Comparison of ENCODE assay signal across 8 cellular contexts in the genomic region with DNA sequence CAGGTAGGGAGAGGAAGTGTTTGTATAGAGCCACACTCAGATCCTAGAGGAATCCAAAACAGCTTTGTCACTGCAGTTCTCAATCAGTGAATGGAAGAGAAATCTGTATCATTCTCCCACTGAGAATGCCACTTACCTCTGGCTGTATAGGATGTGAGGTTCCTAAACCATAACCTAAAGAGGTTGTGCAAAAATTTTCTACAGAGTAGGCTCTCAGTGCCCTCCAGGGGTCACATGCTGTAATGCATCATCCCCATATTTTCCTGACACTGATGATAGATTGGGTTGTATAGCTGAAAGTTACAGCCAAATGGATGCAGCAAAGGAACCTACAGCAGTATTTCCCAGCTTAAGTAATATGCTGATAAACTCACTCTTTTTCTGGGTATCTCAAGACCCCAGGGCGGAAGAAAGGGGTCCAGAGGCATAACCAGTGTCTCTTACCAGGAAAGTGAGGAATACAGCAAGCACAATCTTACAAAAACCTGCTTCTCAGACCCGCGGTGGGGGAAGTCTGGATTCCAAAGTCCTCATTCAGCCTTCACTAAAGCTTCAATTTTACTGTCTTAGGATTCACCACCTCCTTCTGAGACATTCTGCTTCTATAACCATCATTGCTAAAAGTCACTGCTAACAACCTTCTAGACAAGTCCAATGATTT. TPM values are rescaled to one million over a fixed set of nuclear protein-coding genes. Genes with fewer than 3 reads are reported as not detected.
A peak's percentile ranks its signal among the peaks of the same experiment; 100 is the strongest.
DNase-seq lines count a peak whose midpoint lies in the region; ATAC-seq and TF ChIP-seq lines count a peak whose summit lies in the region.

No MANE protein-coding gene starts in this region.

- H3K9me3 ChIP-seq in left ventricle myocardium inferior (replicated peaks): no peaks in the 10 kb centered on the region

- H3K27me3 ChIP-seq in left ventricle myocardium inferior (ENCODE audit: low read depth): no peaks in the 10 kb centered on the region

- ATAC-seq in Right ventricle myocardium inferior (no peak), HG03097 (IDR thresholded peaks at IDR 0.05; ENCODE audit: low FRiP score, unreplicated experiment) (no peak), GM21576 (IDR thresholded peaks at IDR 0.05; ENCODE audit: unreplicated experiment) (no peak)
- ATAC-seq in stimulated activated naive CD8-positive, alpha-beta T cell treated with anti-CD3 and anti-CD28 coated beads, Interleukin-15, Interleukin-2, amounts not matched to agents 100 U/mL and 50 U/mL, for 24 hours: no peak

- H3K36me3 ChIP-seq in left ventricle myocardium inferior: no peaks in the 10 kb centered on the region

- H3K4me1 ChIP-seq in left ventricle myocardium inferior: peaks cover 23% of the 10 kb centered on the region

- no peak overlapping the region for H3K4me3 ChIP-seq in left ventricle myocardium inferior
- no peak overlapping the region for H3K4me3 ChIP-seq in WI38 (ENCODE audit: low read depth, low read length)

- no peak for DNase-seq in left ventricle myocardium inferior
- DNase-seq in Right ventricle myocardium inferior (ENCODE audit: missing footprints): no peak
- DNase-seq in LoVo (ENCODE audit: low spot score): peak; percentile 37
- DNase-seq in germinal center (ENCODE audit: low spot score): peak; percentile 45
- peak; percentile 37 for DNase-seq in stimulated activated naive CD8-positive, alpha-beta T cell treated with anti-CD3 and anti-CD28 coated beads, Interleukin-15, Interleukin-2, amounts not matched to agents 100 U/mL and 50 U/mL, for 24 hours

- H3K27ac ChIP-seq in left ventricle myocardium inferior (replicated peaks): no peak overlapping the region

- intact Hi-C loops in left ventricle myocardium inferior (cut with micrococcal nuclease) (loop anchor here (5.0 kb wide), 1 partner anchor 62 kb away; no protein-coding TSS in a partner anchor), Right ventricle myocardium inferior (cut with DNase I) (loop anchor here (1.0 kb wide), 1 partner anchor 63 kb away; no protein-coding TSS in a partner anchor)

- peak; percentile 82 for TF ChIP-seq CTCF in left ventricle myocardium inferior (IDR thresholded peaks at IDR 0.05; ENCODE audit: borderline replicate concordance)
- peak; percentile 70 for TF ChIP-seq CTCF in WI38 (IDR thresholded peaks at IDR 0.05; ENCODE audit: low read depth, low read length)

RNA-seq across cellular contexts. Expression of gene BCDIN3D, which starts 3.8 kb away (rescaled TPM):
- total RNA-seq in left ventricle myocardium inferior (2.9 TPM), Right ventricle myocardium inferior (2.6 TPM)

RNA-seq across cellular contexts. Expression of gene NCKAP5L, which starts 10.9 kb away (rescaled TPM):
- total RNA-seq in left ventricle myocardium inferior (25.5 TPM), Right ventricle myocardium inferior (32.7 TPM)

Comparison
In these comparisons a context has a peak if more than half of its experiments do, and no peak if none do; other contexts are left out.
1. DNase-seq: peak in LoVo (single experiment), germinal center (single experiment) and stimulated activated naive CD8-positive, alpha-beta T cell treated with anti-CD3 and anti-CD28 coated beads, Interleukin-15, Interleukin-2, amounts not matched to agents 100 U/mL and 50 U/mL, for 24 hours (single experiment); none in left ventricle myocardium inferior (single experiment) and Right ventricle myocardium inferior (single experiment).